9 cellular contexts compared by ENCODE assay signal in the genomic region with DNA sequence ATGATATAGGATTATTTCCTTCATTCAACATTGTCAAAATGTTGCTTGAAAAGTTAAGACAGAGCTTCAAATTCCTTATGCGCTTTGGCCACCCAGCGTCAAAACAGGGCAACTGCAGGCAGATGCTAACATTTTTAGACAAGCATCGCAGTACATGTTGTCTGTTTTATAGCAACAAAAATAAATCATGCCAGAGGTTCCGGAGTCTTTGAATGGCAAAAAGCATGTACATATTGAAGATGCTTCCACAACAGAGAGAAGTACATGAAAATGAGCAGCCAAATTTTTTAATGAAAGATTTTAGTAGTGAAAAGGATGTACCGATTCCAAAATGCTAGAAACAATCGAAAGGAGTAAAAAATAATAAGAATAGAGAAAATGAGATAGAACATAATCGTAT. TPM values are rescaled to one million over a fixed set of nuclear protein-coding genes. Genes with fewer than 3 reads are reported as not detected.
DNase-seq lines count a peak whose midpoint lies in the region; ATAC-seq and TF ChIP-seq lines count a peak whose summit lies in the region.
"Had no signal": no experiment of that assay in that cellular context is flagged by ENCODE, and none has a peak within 500 bp of the region (broad histone marks: within the 10 kb centered on the region; RNA-seq: fewer than 3 reads in every experiment).

No MANE protein-coding gene starts in this region.

- H3K9ac ChIP-seq in OCI-LY1 (ENCODE audit: low read length): no peak overlapping the region

- WGBS in adrenal gland, 4 donors: 26 to 30% (median 29%) methylated on average over 7 of the region's 7 CpGs

- H3K4me2 ChIP-seq in OCI-LY1 (ENCODE audit: low read length): no peak overlapping the region

- H3K36me3 ChIP-seq in OCI-LY1 (ENCODE audit: insufficient read depth, low read length) (no peaks in the 10 kb centered on the region), adrenal gland (replicated peaks in 1 of 2) (no peaks in the 10 kb centered on the region)

- TF ChIP-seq CTCF in GM12875 (IDR thresholded peaks at IDR 0.05; ENCODE audit: borderline replicate concordance, insufficient read depth, low read depth, low read length) (peak; percentile 77; the same call in 1 of the 2 replicates), OCI-LY1 (IDR thresholded peaks at IDR 0.05; ENCODE audit: low read length) (peak; percentile 79), adrenal gland (IDR thresholded peaks at IDR 0.05) (peak; percentile 57 to 82 (median 64))

- no peaks in the 10 kb centered on the region for H3K79me2 ChIP-seq in OCI-LY1 (ENCODE audit: insufficient read depth, low read length)

- TF ChIP-seq POLR2A in adrenal gland (IDR thresholded peaks at IDR 0.05): no peak

- H3K4me1 ChIP-seq in OCI-LY1 (ENCODE audit: insufficient read depth, low read length, severe bottlenecking): no peaks in the 10 kb centered on the region
- H3K4me1 ChIP-seq in adrenal gland (replicated peaks in 1 of 2): peaks cover 0 to 11% of the 10 kb centered on the region in 2 donors

- H3K27me3 ChIP-seq in OCI-LY1 (ENCODE audit: insufficient read depth, low read length) (no peaks in the 10 kb centered on the region), adrenal gland (no peaks in the 10 kb centered on the region)

- H3K4me3 ChIP-seq in GM12875 (ENCODE audit: low read depth, low read length) (no peak overlapping the region), OCI-LY1 (ENCODE audit: low read depth, low read length, poor library complexity, severe bottlenecking) (no peak overlapping the region), adrenal gland (peak overlapping the region in 1 of 4 donors; percentile 36)

- H3K27ac ChIP-seq in OCI-LY1 (ENCODE audit: low read depth, low read length, poor library complexity, severe bottlenecking) (no peak overlapping the region), adrenal gland (no peak overlapping the region)

- intact Hi-C loops in adrenal gland (cut with DNase I): no loop called here

- peak; percentile 37 for DNase-seq in AG08396 (ENCODE audit: low spot score)
- DNase-seq in adrenal gland: peak in 5 of 7 donors; percentile 40 to 78 (median 53)
- peak; percentile 62 for DNase-seq in inferior parietal cortex (ENCODE audit: extremely low spot score)
- DNase-seq in stimulated activated naive CD8-positive, alpha-beta T cell treated with anti-CD3 and anti-CD28 coated beads, Interleukin-15, Interleukin-2, amounts not matched to agents 100 U/mL and 50 U/mL, for 24 hours: peak; percentile 45
- DNase-seq: left cardiac atrium had no signal

- no peaks in the 10 kb centered on the region for H3K9me3 ChIP-seq in OCI-LY1 (ENCODE audit: low read length)
- H3K9me3 ChIP-seq in adrenal gland (replicated peaks in 1 of 3): no peaks in the 10 kb centered on the region

- peak; percentile 79 for ATAC-seq in HG02870 (IDR thresholded peaks at IDR 0.05; ENCODE audit: unreplicated experiment)
- no peak for ATAC-seq in stimulated activated naive CD8-positive, alpha-beta T cell treated with anti-CD3 and anti-CD28 coated beads, Interleukin-15, Interleukin-2, amounts not matched to agents 100 U/mL and 50 U/mL, for 24 hours
- ATAC-seq in HG03457 (IDR thresholded peaks at IDR 0.05; ENCODE audit: unreplicated experiment): no peak

- no peaks in the 10 kb centered on the region for H3F3A ChIP-seq in OCI-LY1 (ENCODE audit: insufficient read depth, low read length)

- no peaks in the 10 kb centered on the region for H3K9me2 ChIP-seq in OCI-LY1 (ENCODE audit: low read depth, low read length)

- H2AFZ ChIP-seq in OCI-LY1 (ENCODE audit: low read length): no peak overlapping the region

- no peaks in the 10 kb centered on the region for H4K20me1 ChIP-seq in OCI-LY1 (ENCODE audit: insufficient read depth, low read length)

RNA-seq across cellular contexts. Expression of gene USP15, which starts 49.8 kb away (rescaled TPM):
- 100 to 1,000 TPM in 1 of 8 donors, 10 to 100 TPM in 7; 25.9 to 148 (median 56.0) TPM for total RNA-seq in adrenal gland
- 100 to 1,000 TPM in 1 of 3 donors, 10 to 100 TPM in 2; 56.0 to 122 (median 93.2) TPM for polyA plus RNA-seq in adrenal gland
